In genomic region chr6:75374913-75375530, GRCh38 we compare ENCODE assay signal across 24 cellular contexts.
A peak's percentile ranks its signal among the peaks of the same experiment; 100 is the strongest.
DNase-seq lines count a peak whose midpoint lies in the region; ATAC-seq, FAIRE-seq and TF ChIP-seq lines count a peak whose summit lies in the region.
"Had no signal": no experiment of that assay in that cellular context is flagged by ENCODE, and none has a peak within 500 bp of the region (broad histone marks: within the 10 kb centered on the region; RNA-seq: fewer than 3 reads in every experiment).

No MANE protein-coding gene starts in this region.

- intact Hi-C loops in endothelial cell of umbilical vein (cut with micrococcal nuclease): no loop called here
- intact Hi-C loops in activated CD4-positive, alpha-beta memory T cell treated with anti-CD3 and anti-CD28 coated beads for 36 hours (cut with micrococcal nuclease): no loop called here

- H3K79me2 ChIP-seq in endothelial cell of umbilical vein (ENCODE audit: control insufficient read depth, insufficient read depth, low read length): no peaks in the 10 kb centered on the region

- no peak overlapping the region for H3K4me2 ChIP-seq in endothelial cell of umbilical vein (ENCODE audit: insufficient read depth, low read length)

- no peak for ATAC-seq in HG02798 (IDR thresholded peaks at IDR 0.05; ENCODE audit: poor library complexity, unreplicated experiment)
- ATAC-seq: stimulated activated naive CD8-positive, alpha-beta T cell treated with anti-CD3 and anti-CD28 coated beads, Interleukin-15, amount 100 ng/mL, for 72 hours had no signal

- H3K4me3 ChIP-seq in HUES64 (ENCODE audit: low read length) (no peak overlapping the region), endothelial cell of umbilical vein (replicated peaks in 1 of 3; ENCODE audit: insufficient read depth in 1 of 3, low read depth in 1 of 3, low read length in 3 of 3) (no peak overlapping the region), skeletal muscle tissue (ENCODE audit: low read length in 3 of 3) (no peak overlapping the region), small intestine (ENCODE audit: low read depth in 1 of 2, low read length in 2 of 2) (no peak overlapping the region)
- H3K4me3 ChIP-seq: prostate gland, tibial nerve had no signal

- H3K36me3 ChIP-seq in HUES64 (ENCODE audit: insufficient read depth, low read length): no peaks in the 10 kb centered on the region
- no peaks in the 10 kb centered on the region for H3K36me3 ChIP-seq in endothelial cell of umbilical vein (ENCODE audit: control insufficient read depth in 2 of 2, extremely low read depth in 1 of 2, insufficient read depth in 2 of 2, low read length in 2 of 2)
- H3K36me3 ChIP-seq in skeletal muscle tissue (ENCODE audit: control insufficient read depth in 3 of 3, insufficient read depth in 3 of 3, low read length in 3 of 3): no peaks in the 10 kb centered on the region
- H3K36me3 ChIP-seq in small intestine (ENCODE audit: control insufficient read depth in 2 of 2, insufficient read depth in 2 of 2, low read length in 2 of 2): no peaks in the 10 kb centered on the region
- H3K36me3 ChIP-seq: prostate gland, tibial nerve had no signal

- H3K9me1 ChIP-seq in endothelial cell of umbilical vein (replicated peaks; ENCODE audit: control insufficient read depth, extremely low read depth, insufficient read depth, low read length): no peaks in the 10 kb centered on the region

- no TSS peak for BruUV-seq in endothelial cell of umbilical vein (replicated peaks; lab: Mats Ljungman, UMichigan)

- H3K36me3 Mint-ChIP-seq in activated CD4-positive, alpha-beta memory T cell treated with anti-CD3 and anti-CD28 coated beads for 36 hours: no peaks in the 10 kb centered on the region
- H3K36me3 Mint-ChIP-seq: activated naive CD8-positive, alpha-beta T cell treated with anti-CD3 and anti-CD28 coated beads, Interleukin-2, amount 10 ng/mL, durations not matched to agents 7 days and 5 days; memory B cell had no signal

- H3K9me3 Mint-ChIP-seq in activated CD4-positive, alpha-beta memory T cell treated with anti-CD3 and anti-CD28 coated beads for 36 hours: no peaks in the 10 kb centered on the region
- H3K9me3 Mint-ChIP-seq: activated naive CD8-positive, alpha-beta T cell treated with anti-CD3 and anti-CD28 coated beads, Interleukin-2, amount 10 ng/mL, durations not matched to agents 7 days and 5 days; nephron had no signal

- H3K4me1 ChIP-seq in HUES64 (ENCODE audit: insufficient read depth, low read length) (peaks cover 40% of the 10 kb centered on the region), endothelial cell of umbilical vein (ENCODE audit: control insufficient read depth, extremely low read depth, insufficient read depth, low read length) (peaks cover 11% of the 10 kb centered on the region), skeletal muscle tissue (ENCODE audit: control insufficient read depth in 3 of 3, insufficient read depth in 3 of 3, low read length in 3 of 3) (peaks cover 8 to 14% (median 13%) of the 10 kb centered on the region in 3 donors), small intestine (ENCODE audit: control insufficient read depth in 2 of 2, insufficient read depth in 1 of 2, low read depth in 1 of 2, low read length in 1 of 2) (no peaks in the 10 kb centered on the region)
- H3K4me1 ChIP-seq: prostate gland, tibial nerve had no signal

- H3K27me3 ChIP-seq in HUES64 (ENCODE audit: insufficient read depth, low read length) (no peaks in the 10 kb centered on the region), endothelial cell of umbilical vein (ENCODE audit: control insufficient read depth in 2 of 2, insufficient read depth in 2 of 2, low read length in 2 of 2) (no peaks in the 10 kb centered on the region), skeletal muscle tissue (ENCODE audit: control insufficient read depth in 3 of 3, insufficient read depth in 3 of 3, low read length in 3 of 3) (no peaks in the 10 kb centered on the region), small intestine (ENCODE audit: control insufficient read depth in 2 of 2, insufficient read depth in 2 of 2, low read length in 2 of 2) (no peaks in the 10 kb centered on the region)
- H3K27me3 ChIP-seq: tibial nerve had no signal

- FAIRE-seq in endothelial cell of umbilical vein (lab: Jason Lieb, UNC) (no peak), small intestine (lab: Jason Lieb, UNC) (no peak)
- FAIRE-seq: endometrium had no signal

- no peaks in the 10 kb centered on the region for H3K4me1 Mint-ChIP-seq in activated CD4-positive, alpha-beta memory T cell treated with anti-CD3 and anti-CD28 coated beads for 36 hours (ENCODE audit: low read depth)
- H3K4me1 Mint-ChIP-seq: activated naive CD8-positive, alpha-beta T cell treated with anti-CD3 and anti-CD28 coated beads, Interleukin-2, amount 10 ng/mL, durations not matched to agents 7 days and 5 days; memory B cell; stimulated activated naive CD8-positive, alpha-beta T cell treated with anti-CD3 and anti-CD28 coated beads, Interleukin-15, amount 100 ng/mL, for 72 hours had no signal

- peak overlapping the region; percentile 78 for H3K27ac ChIP-seq in HUES64 (ENCODE audit: low read depth, low read length)
- no peak overlapping the region for H3K27ac ChIP-seq in endothelial cell of umbilical vein (ENCODE audit: insufficient read depth, low read depth, low read length)
- peak overlapping the region; percentile 34 for H3K27ac ChIP-seq in skeletal muscle tissue (ENCODE audit: low read depth, low read length)
- H3K27ac ChIP-seq in small intestine (ENCODE audit: low read depth in 1 of 2, low read length in 1 of 2): no peak overlapping the region
- H3K27ac ChIP-seq: prostate gland, tibial nerve had no signal

- POLR2A ChIA-PET in endothelial cell of umbilical vein (lab: Charles Lee): no interaction called here
- POLR2A ChIA-PET in activated CD4-positive, alpha-beta memory T cell treated with anti-CD3 and anti-CD28 coated beads for 36 hours (lab: Charles Lee): interaction anchor here (1.2 kb wide), 1 partner anchor 94 kb away, joined by 3 read pairs; no protein-coding TSS in a partner anchor

- dilution Hi-C loops in endothelial cell of umbilical vein (cut with MboI; ENCODE audit: extremely low pct_ligation_motif_present, low sequenced_read_pairs): no loop called here

- no peak for TF ChIP-seq POLR2A in endothelial cell of umbilical vein (IDR thresholded peaks at IDR 0.05; ENCODE audit: low read depth, low read length)

- 57% methylated on average over 6 of the region's 6 CpGs for WGBS in HUES64
- WGBS in small intestine, 3 donors: 69 to 78% (median 76%) methylated on average over 6 of the region's 6 CpGs

- CTCF ChIA-PET in endothelial cell of umbilical vein (lab: Charles Lee): interaction anchor here (1.1 to 1.3 kb wide), 2 partner anchors 14 to 40 kb away, joined by 3 to 4 read pairs; no protein-coding TSS in a partner anchor
- CTCF ChIA-PET in activated CD4-positive, alpha-beta memory T cell treated with anti-CD3 and anti-CD28 coated beads for 36 hours (lab: Charles Lee): interaction anchor here (0.5 kb wide), 1 partner anchor 14 kb away, joined by 3 read pairs; no protein-coding TSS in a partner anchor

- peak; percentile 67 for DNase-seq in endothelial cell of umbilical vein (ENCODE audit: low read depth, low spot score)
- DNase-seq in iPS-NIHi11 (ENCODE audit: low spot score): peak; percentile 52
- DNase-seq in activated CD4-positive, alpha-beta memory T cell treated with anti-CD3 and anti-CD28 coated beads for 36 hours: no peak
- DNase-seq in small intestine: no peak
- DNase-seq: activated CD4-positive, alpha-beta T cell treated with anti-CD3 and anti-CD28 coated beads for 48 hours; activated naive CD8-positive, alpha-beta T cell treated with anti-CD3 and anti-CD28 coated beads, Interleukin-2, amount 10 ng/mL, durations not matched to agents 7 days and 5 days; AML-193; DND-41; KBM-7; kidney glomerular epithelial cell; NCI-H187; NCI-H2227 treated with DMSO at 0.1 percent for 48 hours; NCI-H774; SHP77 treated with DMSO at 0.1 percent for 48 hours; stimulated activated CD4-positive, alpha-beta T cell treated with anti-CD3 and anti-CD28 coated beads, Interleukin-4, amount 100 ng/mL, for 1 hour; stimulated activated naive CD8-positive, alpha-beta T cell treated with anti-CD3 and anti-CD28 coated beads, Interleukin-15, amount 100 ng/mL, for 72 hours had no signal

- H3K9ac ChIP-seq in HUES64 (ENCODE audit: low read depth, low read length) (no peak overlapping the region), endothelial cell of umbilical vein (replicated peaks; ENCODE audit: extremely low read depth, insufficient read depth, low read length) (no peak overlapping the region), skeletal muscle tissue (ENCODE audit: low read depth in 1 of 3, low read length in 3 of 3) (peak overlapping the region in 2 of 3 donors; percentile 7 to 9)

- H2AFZ ChIP-seq in endothelial cell of umbilical vein (ENCODE audit: low read depth, low read length): no peak overlapping the region

- no peaks in the 10 kb centered on the region for H4K20me1 ChIP-seq in endothelial cell of umbilical vein (replicated peaks; ENCODE audit: control insufficient read depth, extremely low read depth, insufficient read depth, low read length)

- no peak overlapping the region for H3K27ac Mint-ChIP-seq in activated CD4-positive, alpha-beta memory T cell treated with anti-CD3 and anti-CD28 coated beads for 36 hours
- H3K27ac Mint-ChIP-seq: activated naive CD8-positive, alpha-beta T cell treated with anti-CD3 and anti-CD28 coated beads, Interleukin-2, amount 10 ng/mL, durations not matched to agents 7 days and 5 days; memory B cell; stimulated activated naive CD8-positive, alpha-beta T cell treated with anti-CD3 and anti-CD28 coated beads, Interleukin-15, amount 100 ng/mL, for 72 hours had no signal

- no peak for TF ChIP-seq CTCF in endothelial cell of umbilical vein (IDR thresholded peaks at IDR 0.05; ENCODE audit: extremely low read depth in 1 of 2, insufficient read depth in 1 of 2, low read depth in 1 of 2, low read length in 2 of 2)

- no peak overlapping the region for H3K4me3 Mint-ChIP-seq in activated CD4-positive, alpha-beta memory T cell treated with anti-CD3 and anti-CD28 coated beads for 36 hours
- H3K4me3 Mint-ChIP-seq: activated naive CD8-positive, alpha-beta T cell treated with anti-CD3 and anti-CD28 coated beads, Interleukin-2, amount 10 ng/mL, durations not matched to agents 7 days and 5 days; memory B cell; stimulated activated naive CD8-positive, alpha-beta T cell treated with anti-CD3 and anti-CD28 coated beads, Interleukin-15, amount 100 ng/mL, for 72 hours had no signal

- H3K27me3 Mint-ChIP-seq in activated CD4-positive, alpha-beta memory T cell treated with anti-CD3 and anti-CD28 coated beads for 36 hours: no peaks in the 10 kb centered on the region

- no peaks in the 10 kb centered on the region for H3K9me3 ChIP-seq in HUES64 (ENCODE audit: insufficient read depth, low read depth, low read length)
- H3K9me3 ChIP-seq in endothelial cell of umbilical vein (replicated peaks; ENCODE audit: control insufficient read depth, insufficient read depth, low read length): no peaks in the 10 kb centered on the region
- no peaks in the 10 kb centered on the region for H3K9me3 ChIP-seq in skeletal muscle tissue (ENCODE audit: control insufficient read depth in 3 of 3, low read length in 3 of 3)
- H3K9me3 ChIP-seq in small intestine (ENCODE audit: control insufficient read depth, low read depth): no peaks in the 10 kb centered on the region
- H3K9me3 ChIP-seq: prostate gland, tibial nerve had no signal

TF ChIP-seq in endothelial cell of umbilical vein, 7 proteins besides CTCF, POLR2A, EP300 and RAD21 (continues in another document):
- TF ChIP-seq EZH2 (IDR thresholded peaks at IDR 0.05; ENCODE audit: borderline replicate concordance, low read depth, low read length, severe bottlenecking): no peak

Comparison
In these comparisons a context has a peak if more than half of its experiments do, and no peak if none do; other contexts are left out.
1. H3K27ac ChIP-seq: peak in HUES64 (single experiment) and skeletal muscle tissue (single experiment); none in endothelial cell of umbilical vein (single experiment) and small intestine (0 of 2).
2. H3K9ac ChIP-seq: peak in skeletal muscle tissue (2 of 3); none in HUES64 (single experiment) and endothelial cell of umbilical vein (single experiment).
3. DNase-seq: peak in endothelial cell of umbilical vein (single experiment) and iPS-NIHi11 (single experiment); none in activated CD4-positive, alpha-beta memory T cell treated with anti-CD3 and anti-CD28 coated beads for 36 hours (single experiment) and small intestine (single experiment).